2 cellular contexts compared by ENCODE assay signal in the genomic region with DNA sequence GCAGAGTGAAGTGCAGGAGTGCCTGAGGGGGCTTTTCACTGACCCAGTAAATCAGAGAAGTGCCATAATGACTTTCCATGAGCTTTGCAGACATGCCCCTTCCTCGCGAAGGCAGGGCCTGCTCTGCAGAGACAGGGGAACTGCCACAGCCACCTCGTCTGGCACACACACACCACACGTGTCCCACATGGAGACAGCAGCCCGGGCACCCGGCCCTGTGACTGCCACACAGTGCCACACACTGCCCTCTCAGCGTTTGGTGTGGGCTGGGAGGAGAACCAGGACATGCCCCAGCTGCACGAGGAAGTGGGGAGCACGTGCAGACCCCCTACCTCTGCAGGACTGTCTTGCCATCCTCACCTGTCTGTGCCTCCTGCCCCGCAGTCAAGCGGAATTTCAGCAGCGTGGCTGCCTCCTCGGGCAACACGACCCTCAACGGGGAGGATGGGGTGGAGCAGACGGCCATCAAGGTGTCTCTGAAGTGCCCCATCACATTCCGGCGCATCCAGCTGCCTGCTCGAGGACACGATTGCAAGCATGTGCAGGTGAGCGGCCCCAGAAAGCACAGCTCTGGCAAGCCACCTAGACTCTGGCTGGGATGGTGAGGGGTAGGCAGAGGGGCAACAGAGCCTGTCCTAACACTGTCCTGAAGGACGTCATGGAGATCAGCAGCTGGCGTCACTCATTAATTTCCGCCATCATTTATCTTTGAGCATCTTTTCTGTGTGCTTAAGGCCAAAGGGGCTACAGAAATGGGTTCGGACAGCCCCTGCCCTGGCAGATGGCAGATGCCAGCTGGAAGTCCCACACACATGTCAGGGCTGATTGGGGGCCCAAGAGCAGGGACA.
A peak's percentile ranks its signal among the peaks of the same experiment; 100 is the strongest.
TF ChIP-seq lines count a peak whose summit lies in the region.

No MANE protein-coding gene starts in this region.

TF ChIP-seq in IMR-90, 13 proteins besides CTCF, POLR2A, EP300 and RAD21:
- TF ChIP-seq, protein P1, sequence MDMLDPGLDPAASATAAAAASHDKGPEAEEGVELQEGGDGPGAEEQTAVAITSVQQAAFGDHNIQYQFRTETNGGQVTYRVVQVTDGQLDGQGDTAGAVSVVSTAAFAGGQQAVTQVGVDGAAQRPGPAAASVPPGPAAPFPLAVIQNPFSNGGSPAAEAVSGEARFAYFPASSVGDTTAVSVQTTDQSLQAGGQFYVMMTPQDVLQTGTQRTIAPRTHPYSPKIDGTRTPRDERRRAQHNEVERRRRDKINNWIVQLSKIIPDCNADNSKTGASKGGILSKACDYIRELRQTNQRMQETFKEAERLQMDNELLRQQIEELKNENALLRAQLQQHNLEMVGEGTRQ (IDR thresholded peaks at IDR 0.05; ENCODE audit: low read depth, low read length) = no peak
- TF ChIP-seq CHD1 (IDR thresholded peaks at IDR 0.05; ENCODE audit: low read depth, low read length) = no peak

TF ChIP-seq in K562, 482 proteins besides CTCF, POLR2A, EP300 and RAD21:
- TF ChIP-seq NRF1 (conservative IDR thresholded peaks at IDR 0.05 in 1 of 2, IDR thresholded peaks at IDR 0.05 in 1 of 2) = no peak
- no peak for TF ChIP-seq MYNN (IDR thresholded peaks at IDR 0.05)
- TF ChIP-seq MYNN (CRISPR knock-in tag; IDR thresholded peaks at IDR 0.05) = 0 out of 2 replicates have a peak, but pooled peaks have one; percentile 9
- no peak for TF ChIP-seq ZNF354B (CRISPR knock-in tag; IDR thresholded peaks at IDR 0.05)
- no peak for TF ChIP-seq TAF9B (IDR thresholded peaks at IDR 0.05; ENCODE audit: partially characterized antibody)
- no peak for TF ChIP-seq ZFP36 (IDR thresholded peaks at IDR 0.05; ENCODE audit: low read depth, low read length, partially characterized antibody)
- TF ChIP-seq, protein P2, sequence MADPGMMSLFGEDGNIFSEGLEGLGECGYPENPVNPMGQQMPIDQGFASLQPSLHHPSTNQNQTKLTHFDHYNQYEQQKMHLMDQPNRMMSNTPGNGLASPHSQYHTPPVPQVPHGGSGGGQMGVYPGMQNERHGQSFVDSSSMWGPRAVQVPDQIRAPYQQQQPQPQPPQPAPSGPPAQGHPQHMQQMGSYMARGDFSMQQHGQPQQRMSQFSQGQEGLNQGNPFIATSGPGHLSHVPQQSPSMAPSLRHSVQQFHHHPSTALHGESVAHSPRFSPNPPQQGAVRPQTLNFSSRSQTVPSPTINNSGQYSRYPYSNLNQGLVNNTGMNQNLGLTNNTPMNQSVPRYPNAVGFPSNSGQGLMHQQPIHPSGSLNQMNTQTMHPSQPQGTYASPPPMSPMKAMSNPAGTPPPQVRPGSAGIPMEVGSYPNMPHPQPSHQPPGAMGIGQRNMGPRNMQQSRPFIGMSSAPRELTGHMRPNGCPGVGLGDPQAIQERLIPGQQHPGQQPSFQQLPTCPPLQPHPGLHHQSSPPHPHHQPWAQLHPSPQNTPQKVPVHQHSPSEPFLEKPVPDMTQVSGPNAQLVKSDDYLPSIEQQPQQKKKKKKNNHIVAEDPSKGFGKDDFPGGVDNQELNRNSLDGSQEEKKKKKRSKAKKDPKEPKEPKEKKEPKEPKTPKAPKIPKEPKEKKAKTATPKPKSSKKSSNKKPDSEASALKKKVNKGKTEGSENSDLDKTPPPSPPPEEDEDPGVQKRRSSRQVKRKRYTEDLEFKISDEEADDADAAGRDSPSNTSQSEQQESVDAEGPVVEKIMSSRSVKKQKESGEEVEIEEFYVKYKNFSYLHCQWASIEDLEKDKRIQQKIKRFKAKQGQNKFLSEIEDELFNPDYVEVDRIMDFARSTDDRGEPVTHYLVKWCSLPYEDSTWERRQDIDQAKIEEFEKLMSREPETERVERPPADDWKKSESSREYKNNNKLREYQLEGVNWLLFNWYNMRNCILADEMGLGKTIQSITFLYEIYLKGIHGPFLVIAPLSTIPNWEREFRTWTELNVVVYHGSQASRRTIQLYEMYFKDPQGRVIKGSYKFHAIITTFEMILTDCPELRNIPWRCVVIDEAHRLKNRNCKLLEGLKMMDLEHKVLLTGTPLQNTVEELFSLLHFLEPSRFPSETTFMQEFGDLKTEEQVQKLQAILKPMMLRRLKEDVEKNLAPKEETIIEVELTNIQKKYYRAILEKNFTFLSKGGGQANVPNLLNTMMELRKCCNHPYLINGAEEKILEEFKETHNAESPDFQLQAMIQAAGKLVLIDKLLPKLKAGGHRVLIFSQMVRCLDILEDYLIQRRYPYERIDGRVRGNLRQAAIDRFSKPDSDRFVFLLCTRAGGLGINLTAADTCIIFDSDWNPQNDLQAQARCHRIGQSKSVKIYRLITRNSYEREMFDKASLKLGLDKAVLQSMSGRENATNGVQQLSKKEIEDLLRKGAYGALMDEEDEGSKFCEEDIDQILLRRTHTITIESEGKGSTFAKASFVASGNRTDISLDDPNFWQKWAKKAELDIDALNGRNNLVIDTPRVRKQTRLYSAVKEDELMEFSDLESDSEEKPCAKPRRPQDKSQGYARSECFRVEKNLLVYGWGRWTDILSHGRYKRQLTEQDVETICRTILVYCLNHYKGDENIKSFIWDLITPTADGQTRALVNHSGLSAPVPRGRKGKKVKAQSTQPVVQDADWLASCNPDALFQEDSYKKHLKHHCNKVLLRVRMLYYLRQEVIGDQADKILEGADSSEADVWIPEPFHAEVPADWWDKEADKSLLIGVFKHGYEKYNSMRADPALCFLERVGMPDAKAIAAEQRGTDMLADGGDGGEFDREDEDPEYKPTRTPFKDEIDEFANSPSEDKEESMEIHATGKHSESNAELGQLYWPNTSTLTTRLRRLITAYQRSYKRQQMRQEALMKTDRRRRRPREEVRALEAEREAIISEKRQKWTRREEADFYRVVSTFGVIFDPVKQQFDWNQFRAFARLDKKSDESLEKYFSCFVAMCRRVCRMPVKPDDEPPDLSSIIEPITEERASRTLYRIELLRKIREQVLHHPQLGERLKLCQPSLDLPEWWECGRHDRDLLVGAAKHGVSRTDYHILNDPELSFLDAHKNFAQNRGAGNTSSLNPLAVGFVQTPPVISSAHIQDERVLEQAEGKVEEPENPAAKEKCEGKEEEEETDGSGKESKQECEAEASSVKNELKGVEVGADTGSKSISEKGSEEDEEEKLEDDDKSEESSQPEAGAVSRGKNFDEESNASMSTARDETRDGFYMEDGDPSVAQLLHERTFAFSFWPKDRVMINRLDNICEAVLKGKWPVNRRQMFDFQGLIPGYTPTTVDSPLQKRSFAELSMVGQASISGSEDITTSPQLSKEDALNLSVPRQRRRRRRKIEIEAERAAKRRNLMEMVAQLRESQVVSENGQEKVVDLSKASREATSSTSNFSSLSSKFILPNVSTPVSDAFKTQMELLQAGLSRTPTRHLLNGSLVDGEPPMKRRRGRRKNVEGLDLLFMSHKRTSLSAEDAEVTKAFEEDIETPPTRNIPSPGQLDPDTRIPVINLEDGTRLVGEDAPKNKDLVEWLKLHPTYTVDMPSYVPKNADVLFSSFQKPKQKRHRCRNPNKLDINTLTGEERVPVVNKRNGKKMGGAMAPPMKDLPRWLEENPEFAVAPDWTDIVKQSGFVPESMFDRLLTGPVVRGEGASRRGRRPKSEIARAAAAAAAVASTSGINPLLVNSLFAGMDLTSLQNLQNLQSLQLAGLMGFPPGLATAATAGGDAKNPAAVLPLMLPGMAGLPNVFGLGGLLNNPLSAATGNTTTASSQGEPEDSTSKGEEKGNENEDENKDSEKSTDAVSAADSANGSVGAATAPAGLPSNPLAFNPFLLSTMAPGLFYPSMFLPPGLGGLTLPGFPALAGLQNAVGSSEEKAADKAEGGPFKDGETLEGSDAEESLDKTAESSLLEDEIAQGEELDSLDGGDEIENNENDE (IDR thresholded peaks at IDR 0.05; ENCODE audit: low read depth, low read length) = no peak
- TF ChIP-seq RBM22 (IDR thresholded peaks at IDR 0.05; ENCODE audit: low read depth, low read length, poor library complexity, severe bottlenecking) = peak; percentile 69
- TF ChIP-seq ZNF217 (CRISPR knock-in tag; IDR thresholded peaks at IDR 0.05) = no peak
- no peak for TF ChIP-seq ZNF146 (CRISPR knock-in tag; IDR thresholded peaks at IDR 0.05; ENCODE audit: unreplicated experiment)
- no peak for TF ChIP-seq RFX5 (IDR thresholded peaks at IDR 0.05; ENCODE audit: low read depth, low read length)
- no peak for TF ChIP-seq FOXJ3 (CRISPR knock-in tag; IDR thresholded peaks at IDR 0.05)
- TF ChIP-seq SIRT6 (IDR thresholded peaks at IDR 0.05; ENCODE audit: low read depth, low read length) = no peak
